In the genomic region with DNA sequence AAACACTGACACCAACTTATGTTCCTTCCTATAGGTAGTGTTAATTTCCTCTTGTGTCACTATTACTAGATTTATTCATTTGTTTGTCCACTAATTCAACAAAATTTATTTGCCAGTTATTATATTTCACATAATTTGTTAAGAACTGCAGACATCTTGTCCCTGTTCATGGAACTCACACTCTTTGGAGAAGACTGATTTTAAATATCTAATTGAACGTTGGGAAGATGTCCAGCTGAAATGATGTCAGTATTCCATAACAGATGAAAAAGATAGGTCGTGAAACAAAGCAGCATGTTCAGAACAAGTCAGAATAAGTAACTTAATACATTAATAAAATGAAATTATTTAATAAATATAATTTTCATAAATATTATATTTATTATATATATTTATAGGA, we compare ENCODE assay signal across 19 cellular contexts.
A peak's percentile ranks its signal among the peaks of the same experiment; 100 is the strongest.
DNase-seq lines count a peak whose midpoint lies in the region; ATAC-seq and TF ChIP-seq lines count a peak whose summit lies in the region.
"Had no signal": no experiment of that assay in that cellular context is flagged by ENCODE, and none has a peak within 500 bp of the region (broad histone marks: within the 10 kb centered on the region; RNA-seq: fewer than 3 reads in every experiment).

No MANE protein-coding gene starts in this region.

- no peak overlapping the region for H3K4me3 ChIP-seq in SK-N-SH (ENCODE audit: low read depth in 2 of 2, low read length in 1 of 2)
- H3K4me3 ChIP-seq: BLaER1, GM12878 had no signal

- H3K4me1 ChIP-seq in SK-N-SH (ENCODE audit: control insufficient read depth in 1 of 2, insufficient read depth in 2 of 2, low read depth in 1 of 2, low read length in 1 of 2) = no peaks in the 10 kb centered on the region; a peak in 2 of 4 replicates
- H3K4me1 ChIP-seq: BLaER1, Caco-2 had no signal

- H3K4me3 Mint-ChIP-seq in WTC11 = no peak overlapping the region
- H3K4me3 Mint-ChIP-seq: CD14-positive monocyte; CD4-positive, alpha-beta memory T cell; CD4-positive, CD25-positive, alpha-beta regulatory T cell; CD8-positive, alpha-beta memory T cell had no signal

- POLR2A ChIA-PET in SK-N-SH (lab: Yijun Ruan, JAX) = no interaction called here
- POLR2A ChIA-PET in WTC11 (lab: Charles Lee) = no interaction called here

- H3F3A ChIP-seq in SK-N-SH (replicated peaks; ENCODE audit: insufficient read depth) = no peaks in the 10 kb centered on the region

- H3K9ac ChIP-seq in SK-N-SH = no peak overlapping the region
- H3K9ac ChIP-seq: BLaER1 had no signal

- DNase-seq in SK-N-SH (no peak), WTC11 (ENCODE audit: low spot score) (no peak), COR-L47 (lab: John Stamatoyannopoulos, UW) (no peak)
- DNase-seq: ACHN; BE2C; C1 segment of cervical spinal cord; Caco-2; Calu3; CD4-positive, alpha-beta memory T cell; CD4-positive, CD25-positive, alpha-beta regulatory T cell; CD8-positive, alpha-beta memory T cell; DMS79 treated with DMSO at 0.1 percent for 48 hours; GDM1 had no signal

- no peak for ATAC-seq in SK-N-SH treated with all-trans-retinoic acid at 6 μM for 48 hours
- ATAC-seq in WTC11 = no peak
- no peak for ATAC-seq in GM19324 (IDR thresholded peaks at IDR 0.05; ENCODE audit: low FRiP score, unreplicated experiment)
- ATAC-seq: GM12878 had no signal

- H3K79me2 ChIP-seq in SK-N-SH (ENCODE audit: insufficient read depth) = no peaks in the 10 kb centered on the region

- no peaks in the 10 kb centered on the region for H3K9me3 Mint-ChIP-seq in WTC11

- CTCF ChIA-PET in SK-N-SH (lab: Yijun Ruan, JAX) = no interaction called here
- CTCF ChIA-PET in WTC11 (lab: Charles Lee) = no interaction called here

- H3K9me2 ChIP-seq in SK-N-SH = no peaks in the 10 kb centered on the region

- H2AFZ ChIP-seq in SK-N-SH (ENCODE audit: low read depth) = no peak overlapping the region

- TF ChIP-seq RAD21 in SK-N-SH (IDR thresholded peaks at IDR 0.05; ENCODE audit: low read length) = no peak

- no peaks in the 10 kb centered on the region for H3K9me3 ChIP-seq in SK-N-SH
- H3K9me3 ChIP-seq: BE2C, BLaER1, Caco-2 had no signal

- H3K27me3 Mint-ChIP-seq in WTC11 (ENCODE audit: low read depth) = no peaks in the 10 kb centered on the region
- H3K27me3 Mint-ChIP-seq: CD4-positive, alpha-beta memory T cell; CD4-positive, CD25-positive, alpha-beta regulatory T cell; CD8-positive, alpha-beta memory T cell had no signal

- WGBS in SK-N-SH (ENCODE audit: low lambda C conversion rate) = 6% methylated on average over 2 of the region's 2 CpGs

- TF ChIP-seq CTCF in SK-N-SH (IDR thresholded peaks at IDR 0.05) (no peak), WTC11 (IDR thresholded peaks at IDR 0.05) (no peak)

- no peaks in the 10 kb centered on the region for H3K36me3 Mint-ChIP-seq in WTC11
- H3K36me3 Mint-ChIP-seq: CD14-positive monocyte; CD4-positive, alpha-beta memory T cell; CD4-positive, CD25-positive, alpha-beta regulatory T cell; CD8-positive, alpha-beta memory T cell had no signal

- no peak overlapping the region for H3K27ac ChIP-seq in SK-N-SH (ENCODE audit: low read depth in 2 of 2, low read length in 1 of 2)
- H3K27ac ChIP-seq: 22Rv1, BLaER1 had no signal

- peaks cover 4% of the 10 kb centered on the region; the same call in 1 of the 2 replicates for H3K4me1 Mint-ChIP-seq in WTC11
- H3K4me1 Mint-ChIP-seq: CD14-positive monocyte; CD4-positive, alpha-beta memory T cell; CD4-positive, CD25-positive, alpha-beta regulatory T cell; CD8-positive, alpha-beta memory T cell had no signal

- no peak overlapping the region for H3K4me2 ChIP-seq in SK-N-SH
- H3K4me2 ChIP-seq: BLaER1 had no signal

- H3K36me3 ChIP-seq in SK-N-SH (replicated peaks in 1 of 2; ENCODE audit: control insufficient read depth in 1 of 2, insufficient read depth in 2 of 2, low read length in 1 of 2) = no peaks in the 10 kb centered on the region
- H3K36me3 ChIP-seq: BE2C, BLaER1 had no signal

- no peaks in the 10 kb centered on the region for H4K20me1 ChIP-seq in SK-N-SH (ENCODE audit: insufficient read depth)
- H4K20me1 ChIP-seq: BLaER1 had no signal

- no peaks in the 10 kb centered on the region for H3K27me3 ChIP-seq in SK-N-SH (ENCODE audit: insufficient read depth)
- H3K27me3 ChIP-seq: BE2C, BLaER1 had no signal

- no peak for TF ChIP-seq EP300 in SK-N-SH (IDR thresholded peaks at IDR 0.05; ENCODE audit: borderline replicate concordance in 1 of 2, low read depth in 1 of 2, low read length in 1 of 2)

- H3K27ac Mint-ChIP-seq in WTC11 = no peak overlapping the region
- H3K27ac Mint-ChIP-seq: CD14-positive monocyte; CD4-positive, alpha-beta memory T cell; CD4-positive, CD25-positive, alpha-beta regulatory T cell; CD8-positive, alpha-beta memory T cell had no signal

TF ChIP-seq in SK-N-SH treated with all-trans-retinoic acid at 6 μM for 48 hours, 23 proteins besides CTCF, POLR2A, EP300 and RAD21:
- no peak for TF ChIP-seq PPARA (CRISPR knock-in tag; IDR thresholded peaks at IDR 0.05; ENCODE audit: borderline replicate concordance)
- peak; percentile 61; the same call in 1 of the 2 replicates for TF ChIP-seq CREB5 (CRISPR knock-in tag; IDR thresholded peaks at IDR 0.05; ENCODE audit: low read depth)
- TF ChIP-seq SNAI2 (CRISPR knock-in tag; IDR thresholded peaks at IDR 0.05) = no peak
- TF ChIP-seq ISL1 (CRISPR knock-in tag; IDR thresholded peaks at IDR 0.05) = peak; percentile 81

TF ChIP-seq in SK-N-SH, 30 proteins besides CTCF, POLR2A, EP300 and RAD21 (continues in another document):
- no peak for TF ChIP-seq IRF3 (IDR thresholded peaks at IDR 0.05; ENCODE audit: low read depth, low read length)
- no peak for TF ChIP-seq GABPA (IDR thresholded peaks at IDR 0.05; ENCODE audit: low read depth)
- TF ChIP-seq YY1 (IDR thresholded peaks at IDR 0.05; ENCODE audit: low read depth) = no peak
- TF ChIP-seq, protein P1, sequence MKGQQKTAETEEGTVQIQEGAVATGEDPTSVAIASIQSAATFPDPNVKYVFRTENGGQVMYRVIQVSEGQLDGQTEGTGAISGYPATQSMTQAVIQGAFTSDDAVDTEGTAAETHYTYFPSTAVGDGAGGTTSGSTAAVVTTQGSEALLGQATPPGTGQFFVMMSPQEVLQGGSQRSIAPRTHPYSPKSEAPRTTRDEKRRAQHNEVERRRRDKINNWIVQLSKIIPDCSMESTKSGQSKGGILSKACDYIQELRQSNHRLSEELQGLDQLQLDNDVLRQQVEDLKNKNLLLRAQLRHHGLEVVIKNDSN (IDR thresholded peaks at IDR 0.05; ENCODE audit: borderline replicate concordance, low read depth) = no peak
- no peak for TF ChIP-seq MXI1 (IDR thresholded peaks at IDR 0.05; ENCODE audit: low read depth, low read length)
- TF ChIP-seq FOSL2 (IDR thresholded peaks at IDR 0.05; ENCODE audit: borderline replicate concordance, low read depth) = no peak
- no peak for TF ChIP-seq FOXM1 (IDR thresholded peaks at IDR 0.05; ENCODE audit: low read depth)
- TF ChIP-seq CHD2 (IDR thresholded peaks at IDR 0.05; ENCODE audit: low read length, partially characterized antibody) = no peak
- TF ChIP-seq, protein P2, sequence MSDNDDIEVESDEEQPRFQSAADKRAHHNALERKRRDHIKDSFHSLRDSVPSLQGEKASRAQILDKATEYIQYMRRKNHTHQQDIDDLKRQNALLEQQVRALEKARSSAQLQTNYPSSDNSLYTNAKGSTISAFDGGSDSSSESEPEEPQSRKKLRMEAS (IDR thresholded peaks at IDR 0.05; ENCODE audit: low read depth) = no peak
- no peak for TF ChIP-seq RCOR1 (IDR thresholded peaks at IDR 0.05; ENCODE audit: low read length)
- no peak for TF ChIP-seq FOXJ3 (CRISPR knock-in tag; IDR thresholded peaks at IDR 0.05)

TF ChIP-seq in WTC11, 78 proteins besides CTCF, POLR2A, EP300 and RAD21 (continues in another document):
- TF ChIP-seq HMGA2 (CRISPR knock-in tag; IDR thresholded peaks at IDR 0.05) (peak; percentile 56; the same call in 1 of the 2 replicates), AR (CRISPR knock-in tag; IDR thresholded peaks at IDR 0.05) (no peak)
